28 cellular contexts compared by ENCODE assay signal in the genomic region with DNA sequence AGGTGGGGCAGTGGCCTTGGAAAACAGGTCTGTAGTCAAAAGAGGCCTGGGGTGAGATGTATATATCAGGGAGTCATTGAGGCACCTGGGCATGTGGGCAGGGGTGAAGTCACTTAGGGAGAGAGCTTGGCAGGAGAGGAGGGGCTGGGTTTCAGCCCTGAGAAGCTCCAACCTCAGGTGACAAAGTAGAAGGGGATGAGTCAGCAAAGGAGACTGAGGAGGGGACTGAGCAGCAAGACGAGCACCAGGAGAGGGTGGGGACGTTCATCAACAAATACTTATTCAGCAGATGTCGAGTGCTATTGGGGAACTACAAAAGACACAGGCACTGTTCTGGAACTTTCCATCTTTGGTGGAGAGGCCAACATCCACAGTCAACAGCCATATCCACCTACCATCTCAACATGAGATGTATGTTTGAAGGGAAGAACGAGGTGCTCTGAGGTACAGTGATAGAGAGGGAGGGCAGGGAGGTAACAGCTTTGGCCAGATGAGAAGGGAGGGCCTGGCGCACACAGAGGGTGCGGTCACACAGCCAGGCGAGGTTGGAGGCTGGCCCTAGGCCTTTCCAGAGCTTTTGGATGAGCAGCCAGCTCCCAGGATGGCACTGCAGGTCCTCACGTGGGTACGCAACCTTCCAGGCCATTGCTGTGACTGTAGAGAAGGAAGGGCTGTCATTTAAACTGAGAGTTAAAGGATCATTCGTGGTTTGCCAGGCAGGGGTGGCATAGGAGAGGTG. TPM values are rescaled to one million over a fixed set of nuclear protein-coding genes. Genes with fewer than 3 reads are reported as not detected.
DNase-seq lines count a peak whose midpoint lies in the region; ATAC-seq, FAIRE-seq and TF ChIP-seq lines count a peak whose summit lies in the region.
"Had no signal": no experiment of that assay in that cellular context is flagged by ENCODE, and none has a peak within 500 bp of the region (broad histone marks: within the 10 kb centered on the region; RNA-seq: fewer than 3 reads in every experiment).

No MANE protein-coding gene starts in this region.

- TF ChIP-seq RAD21 in K562 (CRISPR knock-in tag; conservative IDR thresholded peaks at IDR 0.05 in 1 of 2, IDR thresholded peaks at IDR 0.05 in 1 of 2) = no peak
- TF ChIP-seq RAD21 in SK-N-SH (IDR thresholded peaks at IDR 0.05; ENCODE audit: low read length) = no peak

- H3K4me2 ChIP-seq in K562 (ENCODE audit: insufficient read depth, low read length) = no peak overlapping the region
- H3K4me2 ChIP-seq in SK-N-SH = no peak overlapping the region
- H3K4me2 ChIP-seq: KMS-11 had no signal

- WGBS in K562 (ENCODE audit: insufficient coverage, low coverage, missing lambda C conversion rate) = 9% methylated on average over 9 of the region's 10 CpGs
- 55% methylated on average over 10 of the region's 10 CpGs for WGBS in SK-N-SH (ENCODE audit: low lambda C conversion rate)

- no peaks in the 10 kb centered on the region for H4K20me1 ChIP-seq in K562 (replicated peaks; ENCODE audit: control insufficient read depth, insufficient read depth, low read length)
- no peaks in the 10 kb centered on the region for H4K20me1 ChIP-seq in SK-N-SH (ENCODE audit: insufficient read depth)

- intact Hi-C loops in K562 (cut with micrococcal nuclease) = no loop called here
- intact Hi-C loops in left colon (cut with DNase I, micrococcal nuclease) = loop anchor here in 1 of 2 donors (10.0 kb wide), 1 partner anchor 222 kb away; no protein-coding TSS in a partner anchor

- H3K9me1 ChIP-seq in K562 (ENCODE audit: control insufficient read depth, insufficient read depth, low read length) = no peaks in the 10 kb centered on the region

- H3K27me3 ChIP-seq in K562 (ENCODE audit: control insufficient read depth in 2 of 2, insufficient read depth in 2 of 2, low read length in 2 of 2) (peaks cover 16 to 44% of the 10 kb centered on the region in 2 experiments; a peak in 4 of 5 replicates), SK-N-SH (ENCODE audit: insufficient read depth) (no peaks in the 10 kb centered on the region; the same call in 1 of the 2 replicates)
- H3K27me3 ChIP-seq: BE2C, SJSA1 had no signal

- in situ Hi-C loops in K562 (cut with MboI) = loop anchor here (5.0 kb wide), 1 partner anchor 225 kb away; no protein-coding TSS in a partner anchor

- no peak for DNase-seq in activated naive CD8-positive, alpha-beta T cell treated with anti-CD3 and anti-CD28 coated beads, Interleukin-2, amount 50 U/mL, for 24 hours
- DNase-seq in activated naive CD8-positive, alpha-beta T cell treated with anti-CD3 and anti-CD28 coated beads for 36 hours = no peak
- DNase-seq in K562 (ENCODE audit: extremely low read depth in 1 of 4, low spot score in 3 of 4) (no peak), left colon (no peak), glomerular visceral epithelial cell (ENCODE audit: extremely low spot score) (no peak), SK-N-SH (no peak)
- DNase-seq: BE2C; Calu3; CD8-positive, alpha-beta memory T cell; DMS79 treated with DMSO at 0.1 percent for 48 hours; GF-D8; GOT3; HCEC 1CT; IMR-90; NCI-H1092 treated with DMSO at 0.1 percent for 48 hours; NCI-H1436; NCI-H1930; NCI-H2107; NCI-H446; NCI-H524 treated with DMSO at 0.1 percent for 48 hours; NCI-H774; Right ventricle myocardium superior; RPMI8226 had no signal

- H3K4me3 ChIP-seq in K562 (no peak overlapping the region), SK-N-SH (ENCODE audit: low read depth in 2 of 2, low read length in 1 of 2) (no peak overlapping the region)
- H3K4me3 ChIP-seq: SJSA1 had no signal

- no TSS peak for BruUV-seq in K562 (replicated peaks; lab: Mats Ljungman, UMichigan)

- H3K9me3 Mint-ChIP-seq in activated naive CD8-positive, alpha-beta T cell treated with anti-CD3 and anti-CD28 coated beads, Interleukin-2, amount 50 U/mL, for 24 hours = no peaks in the 10 kb centered on the region
- no peaks in the 10 kb centered on the region for H3K9me3 Mint-ChIP-seq in activated naive CD8-positive, alpha-beta T cell treated with anti-CD3 and anti-CD28 coated beads for 36 hours
- H3K9me3 Mint-ChIP-seq: CD14-positive monocyte had no signal

- H3K36me3 ChIP-seq in K562 (ENCODE audit: control insufficient read depth, insufficient read depth, low read length) = no peaks in the 10 kb centered on the region
- no peaks in the 10 kb centered on the region for H3K36me3 ChIP-seq in SK-N-SH (replicated peaks in 1 of 2; ENCODE audit: control insufficient read depth in 1 of 2, insufficient read depth in 2 of 2, low read length in 1 of 2)
- H3K36me3 ChIP-seq: BE2C, SJSA1 had no signal

- H3K9me2 ChIP-seq in SK-N-SH = no peaks in the 10 kb centered on the region

- CTCF ChIA-PET in K562 (lab: Yijun Ruan, JAX; ENCODE audit: low intra/inter-chr PET ratio) (no interaction called here), SK-N-SH (lab: Yijun Ruan, JAX) (interaction anchor here (0.6 to 7.9 kb wide), 6 partner anchors 16 to 478 kb away, joined by 3 to 40 read pairs (median 8); no protein-coding TSS in a partner anchor)

- TF ChIP-seq EP300 in K562 (IDR thresholded peaks at IDR 0.05; ENCODE audit: low read length) (no peak), SK-N-SH (IDR thresholded peaks at IDR 0.05; ENCODE audit: borderline replicate concordance in 1 of 2, low read depth in 1 of 2, low read length in 1 of 2) (no peak)

- POLR2A ChIA-PET in K562 (lab: Yijun Ruan, JAX) (interaction anchor here (1.3 kb wide), 1 partner anchor 161 kb away, joined by 6 read pairs; no protein-coding TSS in a partner anchor), SK-N-SH (lab: Yijun Ruan, JAX) (no interaction called here)

- peaks cover 11% of the 10 kb centered on the region for H3K27me3 Mint-ChIP-seq in activated naive CD8-positive, alpha-beta T cell treated with anti-CD3 and anti-CD28 coated beads, Interleukin-2, amount 50 U/mL, for 24 hours
- H3K27me3 Mint-ChIP-seq in activated naive CD8-positive, alpha-beta T cell treated with anti-CD3 and anti-CD28 coated beads for 36 hours = peaks cover 18% of the 10 kb centered on the region

- H3K4me1 Mint-ChIP-seq in activated naive CD8-positive, alpha-beta T cell treated with anti-CD3 and anti-CD28 coated beads, Interleukin-2, amount 50 U/mL, for 24 hours = no peaks in the 10 kb centered on the region
- peaks cover 7% of the 10 kb centered on the region for H3K4me1 Mint-ChIP-seq in activated naive CD8-positive, alpha-beta T cell treated with anti-CD3 and anti-CD28 coated beads for 36 hours
- H3K4me1 Mint-ChIP-seq: CD8-positive, alpha-beta memory T cell had no signal

- H3K27ac Mint-ChIP-seq in activated naive CD8-positive, alpha-beta T cell treated with anti-CD3 and anti-CD28 coated beads, Interleukin-2, amount 50 U/mL, for 24 hours = peak overlapping the region; percentile 14
- no peak overlapping the region for H3K27ac Mint-ChIP-seq in activated naive CD8-positive, alpha-beta T cell treated with anti-CD3 and anti-CD28 coated beads for 36 hours
- H3K27ac Mint-ChIP-seq: CD14-positive monocyte had no signal

- TF ChIP-seq CTCF in K562 (IDR thresholded peaks at IDR 0.05 in 2 of 3, conservative IDR thresholded peaks at IDR 0.05 in 1 of 3; ENCODE audit: insufficient read depth in 2 of 3, low read depth in 1 of 3, low read length in 3 of 3) (no peak), SK-N-SH (IDR thresholded peaks at IDR 0.05) (no peak)

- no peak for FAIRE-seq in K562 (lab: Jason Lieb, UNC)
- FAIRE-seq: GM12891 had no signal

- no peak for ATAC-seq in activated naive CD8-positive, alpha-beta T cell treated with anti-CD3 and anti-CD28 coated beads, Interleukin-2, amount 50 U/mL, for 24 hours
- ATAC-seq in K562 (no peak; the same call in 2 of the 3 replicates), left colon (peak; percentile 54), HG03520 (IDR thresholded peaks at IDR 0.05; ENCODE audit: unreplicated experiment) (no peak)

- no peaks in the 10 kb centered on the region; a peak in 1 of 5 replicates for H3K4me1 ChIP-seq in K562 (replicated peaks in 1 of 2; ENCODE audit: control insufficient read depth in 2 of 2, insufficient read depth in 2 of 2, low read length in 2 of 2)
- peaks cover 0 to 6% of the 10 kb centered on the region in 2 experiments; a peak in 1 of 4 replicates for H3K4me1 ChIP-seq in SK-N-SH (ENCODE audit: control insufficient read depth in 1 of 2, insufficient read depth in 2 of 2, low read depth in 1 of 2, low read length in 1 of 2)
- H3K4me1 ChIP-seq: BE2C, SJSA1 had no signal

- H3K79me2 ChIP-seq in K562 (ENCODE audit: control insufficient read depth, insufficient read depth, low read length) = no peaks in the 10 kb centered on the region
- H3K79me2 ChIP-seq in SK-N-SH (ENCODE audit: insufficient read depth) = no peaks in the 10 kb centered on the region

- H3K9ac ChIP-seq in K562 (ENCODE audit: insufficient read depth in 1 of 2, low read depth in 2 of 2, low read length in 2 of 2) = no peak overlapping the region
- no peak overlapping the region for H3K9ac ChIP-seq in SK-N-SH
- H3K9ac ChIP-seq: KMS-11 had no signal

- H3F3A ChIP-seq in SK-N-SH (replicated peaks; ENCODE audit: insufficient read depth) = no peaks in the 10 kb centered on the region

- no peak overlapping the region for H3K4me3 Mint-ChIP-seq in activated naive CD8-positive, alpha-beta T cell treated with anti-CD3 and anti-CD28 coated beads, Interleukin-2, amount 50 U/mL, for 24 hours
- H3K4me3 Mint-ChIP-seq in activated naive CD8-positive, alpha-beta T cell treated with anti-CD3 and anti-CD28 coated beads for 36 hours = no peak overlapping the region
- H3K4me3 Mint-ChIP-seq: CD14-positive monocyte; CD8-positive, alpha-beta memory T cell had no signal

- H3K27ac ChIP-seq in K562 (ENCODE audit: extremely low read depth, low read depth, low read length) = no peak overlapping the region
- no peak overlapping the region for H3K27ac ChIP-seq in SK-N-SH (ENCODE audit: low read depth in 2 of 2, low read length in 1 of 2)
- H3K27ac ChIP-seq: KMS-11, SJSA1 had no signal

- H3K36me3 Mint-ChIP-seq in activated naive CD8-positive, alpha-beta T cell treated with anti-CD3 and anti-CD28 coated beads, Interleukin-2, amount 50 U/mL, for 24 hours (ENCODE audit: low read depth) = no peaks in the 10 kb centered on the region
- no peaks in the 10 kb centered on the region for H3K36me3 Mint-ChIP-seq in activated naive CD8-positive, alpha-beta T cell treated with anti-CD3 and anti-CD28 coated beads for 36 hours
- H3K36me3 Mint-ChIP-seq: CD14-positive monocyte; CD8-positive, alpha-beta memory T cell had no signal

- H2AFZ ChIP-seq in K562 (ENCODE audit: low read depth, low read length) (no peak overlapping the region), SK-N-SH (ENCODE audit: low read depth) (no peak overlapping the region)

- no peak for TF ChIP-seq POLR2A in K562 (conservative IDR thresholded peaks at IDR 0.05)

- H3K9me3 ChIP-seq in K562 (replicated peaks; ENCODE audit: control insufficient read depth, insufficient read depth, low read depth, low read length) = no peaks in the 10 kb centered on the region
- H3K9me3 ChIP-seq in SK-N-SH = no peaks in the 10 kb centered on the region
- H3K9me3 ChIP-seq: BE2C, SJSA1 had no signal

RNA-seq across cellular contexts. Expression of a gene that starts 45.7 kb away (rescaled TPM):
- total RNA-seq in activated naive CD8-positive, alpha-beta T cell treated with anti-CD3 and anti-CD28 coated beads for 36 hours = not detected
- total RNA-seq in K562 (2011; cell fraction: chromatin; rRNA removed; ENCODE audit: low replicate concordance) = 0.12 and 0.32 TPM in 2 replicates
- 0.13 and 0.33 TPM in 2 replicates for total RNA-seq in K562 (2011; cell fraction: nucleolus; rRNA removed)
- total RNA-seq in K562 (2011; cell fraction: nucleoplasm; rRNA removed) = 0.22 TPM in 1 of 2 replicates, not detected in the other
- total RNA-seq in K562 (2014; rRNA removed) = 0.05 and 0.33 TPM in 2 replicates
- 0.19 and 0.22 TPM in 2 replicates for total RNA-seq in K562 (2014; rRNA removed; fragmentation: Illumina TruSeq; extraction: Trizol)
- 0.19 and 0.33 TPM in 2 replicates for total RNA-seq in K562 (2015; rRNA removed; fragmentation: Illumina TruSeq; extraction: Trizol)
- 0.18 and 0.31 TPM in 2 replicates for total RNA-seq in K562 (2021)
- polyA plus RNA-seq in K562 (2011; rRNA removed) = 0.21 and 0.23 TPM in 2 replicates
- 0.09 and 0.10 TPM in 2 replicates for polyA plus RNA-seq in K562 (2011; cell fraction: cytosol; rRNA removed)
- polyA plus RNA-seq in K562 (2011; cell fraction: nucleus; rRNA removed) = 0.31 and 0.36 TPM in 2 replicates
- polyA plus RNA-seq in K562 (2012) = 0.17 and 0.65 TPM in 2 replicates
- 0.21 and 0.22 TPM in 2 replicates for polyA plus RNA-seq in K562 (2014; fragmentation: Illumina TruSeq; extraction: Trizol)
- under 1 TPM; 0.07 to 0.10 TPM for polyA plus RNA-seq in K562 (2014; fragmentation: Nextera tagmentation; extraction: Ambion mirVana)
- 0.05 and 0.77 TPM in 2 replicates for polyA plus RNA-seq in K562 (2014; rRNA removed)
- polyA minus RNA-seq in K562 (2011; rRNA and poly(A)+ RNA removed) = 0.21 and 0.42 TPM in 2 replicates
- not detected in 2 replicates for polyA minus RNA-seq in K562 (2011; cell fraction: cytosol; rRNA and poly(A)+ RNA removed)
- 0.22 and 0.40 TPM in 2 replicates for polyA minus RNA-seq in K562 (2011; cell fraction: nucleus; rRNA and poly(A)+ RNA removed)
- total RNA-seq in left colon = 10 to 100 TPM in 1 of 2 donors, 1 to 10 TPM in 1; 3.2 to 21.5 TPM
- not detected in 2 replicates for polyA plus RNA-seq in SK-N-SH (2012; rRNA removed)
- polyA plus RNA-seq in SK-N-SH (2012; cell fraction: cytosol; rRNA removed) = 0.01 TPM in 1 of 2 replicates, not detected in the other
- polyA plus RNA-seq in SK-N-SH (2012; cell fraction: nucleus; rRNA removed) = 0.02 TPM in 1 of 2 replicates, not detected in the other
- total RNA-seq: Calu3; CD8-positive, alpha-beta memory T cell had no signal
- polyA plus RNA-seq: CD14-positive monocyte; CD8-positive, alpha-beta memory T cell; IMR-90 had no signal

RNA-seq across cellular contexts. Expression of a gene that starts 48.7 kb away (rescaled TPM):
- not detected for total RNA-seq in activated naive CD8-positive, alpha-beta T cell treated with anti-CD3 and anti-CD28 coated beads for 36 hours
- not detected in 2 replicates for total RNA-seq in K562 (2011; cell fraction: chromatin; rRNA removed; ENCODE audit: low replicate concordance)
- not detected in 2 replicates for total RNA-seq in K562 (2011; cell fraction: nucleolus; rRNA removed)
- not detected in 2 replicates for total RNA-seq in K562 (2011; cell fraction: nucleoplasm; rRNA removed)
- total RNA-seq in K562 (2014; rRNA removed) (0.16 TPM in 1 of 2 replicates, not detected in the other), K562 (2014; rRNA removed; fragmentation: Illumina TruSeq; extraction: Trizol) (0.35 TPM in 1 of 2 replicates, not detected in the other), K562 (2015; rRNA removed; fragmentation: Illumina TruSeq; extraction: Trizol) (0.18 TPM in 1 of 2 replicates, not detected in the other), K562 (2021) (0.44 and 1.6 TPM in 2 replicates), left colon (under 1 TPM in 1 of 2 donors, not detected in 1; 0.22 TPM)
- polyA plus RNA-seq in K562 (2011; rRNA removed) (0.03 and 0.50 TPM in 2 replicates), K562 (2014; fragmentation: Illumina TruSeq; extraction: Trizol) (0.16 and 0.43 TPM in 2 replicates), K562 (2014; fragmentation: Nextera tagmentation; extraction: Ambion mirVana) (under 1 TPM; 0.55 to 0.63 TPM), K562 (2014; rRNA removed) (not detected in 2 replicates), SK-N-SH (2012; rRNA removed) (0.03 TPM in 1 of 2 replicates, not detected in the other)
- polyA plus RNA-seq in K562 (2011; cell fraction: cytosol; rRNA removed) = not detected in 2 replicates
- 0.27 TPM in 1 of 2 replicates, not detected in the other for polyA plus RNA-seq in K562 (2011; cell fraction: nucleus; rRNA removed)
- polyA plus RNA-seq in K562 (2012) = 0.21 and 1.1 TPM in 2 replicates
- not detected in 2 replicates for polyA minus RNA-seq in K562 (2011; rRNA and poly(A)+ RNA removed)
- polyA minus RNA-seq in K562 (2011; cell fraction: cytosol; rRNA and poly(A)+ RNA removed) = not detected in 2 replicates
- 0.40 TPM in 1 of 2 replicates, not detected in the other for polyA minus RNA-seq in K562 (2011; cell fraction: nucleus; rRNA and poly(A)+ RNA removed)
- not detected in 2 replicates for polyA plus RNA-seq in SK-N-SH (2012; cell fraction: cytosol; rRNA removed)
- not detected in 2 replicates for polyA plus RNA-seq in SK-N-SH (2012; cell fraction: nucleus; rRNA removed)
- total RNA-seq: Calu3; CD8-positive, alpha-beta memory T cell; IMR-90; SJSA1 had no signal
- polyA plus RNA-seq: CD14-positive monocyte; CD8-positive, alpha-beta memory T cell; IMR-90 had no signal
